ENCODE assay signal across 29 cellular contexts in genomic region chr20:22496817-22497216, GRCh38.
"Had no signal": no experiment of that assay in that cellular context is flagged by ENCODE, and none has a peak within 500 bp of the region (broad histone marks: within the 10 kb centered on the region; RNA-seq: fewer than 3 reads in every experiment).

No MANE protein-coding gene starts in this region.

- H3K4me3 Mint-ChIP-seq: naive thymus-derived CD4-positive, alpha-beta T cell; nephron; neural progenitor cell; stimulated activated naive B cell treated with anti-CD40 and anti-IgM and Interleukin-4, amounts not matched to agents 10 μg/mL and 1 μg/mL and 100 μg/mL, for 72 hours; stimulated activated naive CD8-positive, alpha-beta T cell treated with anti-CD3 and anti-CD28 coated beads, Interleukin-15, Interleukin-2, amounts not matched to agents 100 ng/mL and 50 ng/mL, for 24 hours had no signal

- H3K36me3 ChIP-seq: esophagus squamous epithelium, gastroesophageal sphincter, heart left ventricle, left lung, neural progenitor cell, right lobe of liver, thoracic aorta, tibial nerve, upper lobe of left lung had no signal

- H3K4me1 Mint-ChIP-seq: naive thymus-derived CD4-positive, alpha-beta T cell; nephron; stimulated activated naive B cell treated with anti-CD40 and anti-IgM and Interleukin-4, amounts not matched to agents 10 μg/mL and 1 μg/mL and 100 μg/mL, for 72 hours had no signal

- H3K4me1 ChIP-seq: esophagus squamous epithelium, gastroesophageal sphincter, heart left ventricle, left lung, neural progenitor cell, parathyroid adenoma, tibial nerve, upper lobe of left lung had no signal

- H3K9me3 ChIP-seq: esophagus squamous epithelium, gastroesophageal sphincter, heart left ventricle, left lung, right lobe of liver, thoracic aorta, tibial nerve, upper lobe of left lung had no signal

- ATAC-seq: gastroesophageal sphincter; heart left ventricle; left cardiac atrium; left lung; naive thymus-derived CD4-positive, alpha-beta T cell; right lobe of liver; stimulated activated naive B cell treated with anti-CD40 and anti-IgM and Interleukin-4, amounts not matched to agents 10 μg/mL and 1 μg/mL and 100 μg/mL, for 72 hours had no signal

- H3K36me3 Mint-ChIP-seq: naive thymus-derived CD4-positive, alpha-beta T cell; neural progenitor cell; stimulated activated naive B cell treated with anti-CD40 and anti-IgM and Interleukin-4, amounts not matched to agents 10 μg/mL and 1 μg/mL and 100 μg/mL, for 72 hours had no signal

- H3K27ac ChIP-seq: coronary artery, esophagus squamous epithelium, gastroesophageal sphincter, heart left ventricle, hepatocyte, left lung, neural progenitor cell, parathyroid adenoma, right lobe of liver, thoracic aorta, tibial nerve, upper lobe of left lung had no signal

- H3K27me3 Mint-ChIP-seq: progenitor cell of endocrine pancreas had no signal

- DNase-seq: dermis blood vessel endothelial cell; effector memory CD4-positive, alpha-beta T cell; erythroblast; esophagus squamous epithelium; foreskin fibroblast; heart left ventricle; kidney; left cardiac atrium; left lung; mammary epithelial cell; mesendoderm; midbrain; naive thymus-derived CD4-positive, alpha-beta T cell; right lobe of liver; small intestine; stimulated activated CD4-positive, alpha-beta T cell treated with anti-CD3 and anti-CD28 coated beads, Interleukin-15, amount 100 ng/mL, for 24 hours; stimulated activated CD4-positive, alpha-beta T cell treated with anti-CD3 and anti-CD28 coated beads, Interleukin-2, amount 100 ng/mL, for 48 hours; stimulated activated naive B cell treated with anti-CD40 and anti-IgM and Interleukin-4, amounts not matched to agents 10 μg/mL and 1 μg/mL and 100 μg/mL, for 72 hours; upper lobe of left lung had no signal

- H3K4me3 ChIP-seq: coronary artery, esophagus squamous epithelium, gastroesophageal sphincter, heart left ventricle, hepatocyte, left lung, neural progenitor cell, right lobe of liver, thoracic aorta, tibial nerve, upper lobe of left lung had no signal

- H3K27me3 ChIP-seq: hepatocyte, right lobe of liver, upper lobe of left lung had no signal

- H3K27ac Mint-ChIP-seq: naive thymus-derived CD4-positive, alpha-beta T cell; nephron; neural progenitor cell; progenitor cell of endocrine pancreas; stimulated activated naive B cell treated with anti-CD40 and anti-IgM and Interleukin-4, amounts not matched to agents 10 μg/mL and 1 μg/mL and 100 μg/mL, for 72 hours; stimulated activated naive CD8-positive, alpha-beta T cell treated with anti-CD3 and anti-CD28 coated beads, Interleukin-15, Interleukin-2, amounts not matched to agents 100 ng/mL and 50 ng/mL, for 24 hours had no signal

- H3K9me3 Mint-ChIP-seq: nephron; neural progenitor cell; stimulated activated naive B cell treated with anti-CD40 and anti-IgM and Interleukin-4, amounts not matched to agents 10 μg/mL and 1 μg/mL and 100 μg/mL, for 72 hours; stimulated activated naive CD8-positive, alpha-beta T cell treated with anti-CD3 and anti-CD28 coated beads, Interleukin-15, Interleukin-2, amounts not matched to agents 100 ng/mL and 50 ng/mL, for 24 hours had no signal
